In the genomic region with DNA sequence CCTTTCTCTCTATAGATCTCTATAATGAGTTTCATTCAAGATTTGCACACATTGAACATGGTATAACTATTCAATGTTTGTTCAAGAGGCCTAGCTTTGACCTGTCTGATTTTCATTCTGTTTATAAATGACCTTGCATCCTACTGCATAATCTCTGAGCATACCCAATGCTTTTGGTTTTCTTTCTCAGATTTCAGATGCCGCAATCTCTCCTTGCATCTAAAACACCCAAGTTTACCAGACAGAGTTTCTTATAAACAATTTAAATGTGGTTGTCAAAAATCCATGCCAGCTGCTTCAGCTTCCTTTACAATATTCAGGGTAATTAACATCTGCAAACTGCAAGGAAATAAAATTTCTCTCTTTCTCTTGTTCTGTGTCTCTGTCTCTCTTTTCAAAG, we compare ENCODE assay signal across 17 cellular contexts.
"Had no signal": no experiment of that assay in that cellular context is flagged by ENCODE, and none has a peak within 500 bp of the region (broad histone marks: within the 10 kb centered on the region; RNA-seq: fewer than 3 reads in every experiment).

No MANE protein-coding gene starts in this region.

- H3K4me3 ChIP-seq: mucosa of descending colon, psoas muscle, right lobe of liver, testis, tibial nerve had no signal

- FAIRE-seq: endometrium had no signal

- DNase-seq: effector memory CD4-positive, alpha-beta T cell; foreskin keratinocyte; hippocampal formation; left colon; mucosa of descending colon; naive thymus-derived CD8-positive, alpha-beta T cell; psoas muscle; retina; right lobe of liver; stimulated activated CD4-positive, alpha-beta T cell treated with anti-CD3 and anti-CD28 coated beads, Interleukin-2, amount 100 ng/mL, for 24 hours; stimulated activated CD4-positive, alpha-beta T cell treated with anti-CD3 and anti-CD28 coated beads, Interleukin-4, amount 100 ng/mL, for 4 hours; stimulated activated naive B cell treated with anti-CD40 and anti-IgM and Interleukin-4, amounts not matched to agents 10 μg/mL and 1 μg/mL and 100 μg/mL, for 72 hours; stimulated activated naive CD8-positive, alpha-beta T cell treated with anti-CD3 and anti-CD28 coated beads, Interleukin-15, amount 100 ng/mL, for 72 hours; testis had no signal

- H3K27ac ChIP-seq: foreskin keratinocyte, psoas muscle, right lobe of liver, testis, tibial nerve had no signal

- H3K36me3 ChIP-seq: right lobe of liver, tibial nerve had no signal

- ATAC-seq: esophagus mucosa; foreskin keratinocyte; left colon; mucosa of descending colon; naive thymus-derived CD8-positive, alpha-beta T cell; psoas muscle; right lobe of liver; stimulated activated naive B cell treated with anti-CD40 and anti-IgM and Interleukin-4, amounts not matched to agents 10 μg/mL and 1 μg/mL and 100 μg/mL, for 72 hours; stimulated activated naive CD8-positive, alpha-beta T cell treated with anti-CD3 and anti-CD28 coated beads, Interleukin-15, amount 100 ng/mL, for 72 hours had no signal

- H3K4me1 ChIP-seq: psoas muscle, right lobe of liver had no signal

- H3K9me3 ChIP-seq: mucosa of descending colon, psoas muscle, right lobe of liver, testis, tibial nerve had no signal

- H3K27me3 ChIP-seq: foreskin keratinocyte, right lobe of liver, testis, tibial nerve had no signal
